6 cellular contexts compared by ENCODE assay signal in genomic region chr19:39379366-39379765, GRCh38. TPM values are rescaled to one million over a fixed set of nuclear protein-coding genes. Genes with fewer than 3 reads are reported as not detected.
DNase-seq lines count a peak whose midpoint lies in the region; TF ChIP-seq lines count a peak whose summit lies in the region.
"Not testable (repeated sequence)": the region's sequence is repeated elsewhere in the genome, so short reads cannot be mapped to it uniquely, and the experiment has no call there.

No MANE protein-coding gene starts in this region.

- not testable (repeated sequence) for H3K4me1 ChIP-seq in mesenchymal stem cell (ENCODE audit: control insufficient read depth, insufficient read depth, low read depth, low read length)

- H2BK120ac ChIP-seq in mesenchymal stem cell (ENCODE audit: low read depth, low read length), result not testable (repeated sequence)

- CTCF ChIA-PET in RWPE1 (lab: Yijun Ruan, JAX), result interaction anchor here (0.6 kb wide), 1 partner anchor 24 kb away, joined by 3 read pairs; no protein-coding TSS in a partner anchor

- not testable (repeated sequence) for H4K91ac ChIP-seq in mesenchymal stem cell (ENCODE audit: low read length)

- H3K4me1 Mint-ChIP-seq in activated T-helper 1 cell treated with anti-CD3 and anti-CD28 coated beads, Interleukin-12 subunit alpha, Interleukin-12 subunit beta, Interleukin-2, Interleukin-4 antibody, amounts not matched to agents 30 ng/mL and 10 ng/mL and 1 ng/mL, durations not matched to agents 14 hours and 24 hours and 36 hours (ENCODE audit: low read depth); chondrocyte (ENCODE audit: low read depth); endothelial cell (ENCODE audit: unreplicated experiment); stimulated activated naive CD8-positive, alpha-beta T cell treated with anti-CD3 and anti-CD28 coated beads, Interleukin-15, Interleukin-2, amounts not matched to agents 100 ng/mL and 50 ng/mL, for 24 hours (ENCODE audit: low read depth): not testable (repeated sequence)

- H2BK5ac ChIP-seq in mesenchymal stem cell (ENCODE audit: low read depth, low read length, poor library complexity, severe bottlenecking), result not testable (repeated sequence)

- H3K4me2 ChIP-seq in mesenchymal stem cell (ENCODE audit: low read length, poor library complexity, severe bottlenecking), result not testable (repeated sequence)

- peak overlapping the region; percentile 36 for H3K27ac Mint-ChIP-seq in activated T-helper 1 cell treated with anti-CD3 and anti-CD28 coated beads, Interleukin-12 subunit alpha, Interleukin-12 subunit beta, Interleukin-2, Interleukin-4 antibody, amounts not matched to agents 30 ng/mL and 10 ng/mL and 1 ng/mL, durations not matched to agents 14 hours and 24 hours and 36 hours
- H3K27ac Mint-ChIP-seq in chondrocyte (ENCODE audit: unreplicated experiment), result peak overlapping the region; percentile 32
- H3K27ac Mint-ChIP-seq in endothelial cell (ENCODE audit: unreplicated experiment), result not testable (repeated sequence)
- peak overlapping the region; percentile 41 for H3K27ac Mint-ChIP-seq in stimulated activated naive CD8-positive, alpha-beta T cell treated with anti-CD3 and anti-CD28 coated beads, Interleukin-15, Interleukin-2, amounts not matched to agents 100 ng/mL and 50 ng/mL, for 24 hours

- not testable (repeated sequence) for H3K14ac ChIP-seq in mesenchymal stem cell (ENCODE audit: low read length in 2 of 2)

- peaks cover 21% of the 10 kb centered on the region for H3K79me1 ChIP-seq in mesenchymal stem cell (replicated peaks; ENCODE audit: low read length, poor library complexity, severe bottlenecking)

- not testable (repeated sequence) for H3K4ac ChIP-seq in mesenchymal stem cell (ENCODE audit: low read depth in 1 of 2, low read length in 2 of 2)

- H3K18ac ChIP-seq in mesenchymal stem cell (ENCODE audit: low read depth in 1 of 2, low read length in 2 of 2), result not testable (repeated sequence)

- not testable (repeated sequence) for H2BK15ac ChIP-seq in mesenchymal stem cell (ENCODE audit: low read depth, poor library complexity, severe bottlenecking)

- not testable (repeated sequence) for H2AK5ac ChIP-seq in mesenchymal stem cell (ENCODE audit: low read length, severe bottlenecking)

- not testable (repeated sequence) for H3K23ac ChIP-seq in mesenchymal stem cell (ENCODE audit: low read length in 2 of 2)

- not testable (repeated sequence) for H3K4me3 Mint-ChIP-seq in activated T-helper 1 cell treated with anti-CD3 and anti-CD28 coated beads, Interleukin-12 subunit alpha, Interleukin-12 subunit beta, Interleukin-2, Interleukin-4 antibody, amounts not matched to agents 30 ng/mL and 10 ng/mL and 1 ng/mL, durations not matched to agents 14 hours and 24 hours and 36 hours; chondrocyte (ENCODE audit: unreplicated experiment); stimulated activated naive CD8-positive, alpha-beta T cell treated with anti-CD3 and anti-CD28 coated beads, Interleukin-15, Interleukin-2, amounts not matched to agents 100 ng/mL and 50 ng/mL, for 24 hours
- H3K4me3 Mint-ChIP-seq in endothelial cell (ENCODE audit: unreplicated experiment), result peak overlapping the region; percentile 71

- H3K9me3 Mint-ChIP-seq in activated T-helper 1 cell treated with anti-CD3 and anti-CD28 coated beads, Interleukin-12 subunit alpha, Interleukin-12 subunit beta, Interleukin-2, Interleukin-4 antibody, amounts not matched to agents 30 ng/mL and 10 ng/mL and 1 ng/mL, durations not matched to agents 14 hours and 24 hours and 36 hours; chondrocyte (ENCODE audit: low read depth); endothelial cell (ENCODE audit: unreplicated experiment); stimulated activated naive CD8-positive, alpha-beta T cell treated with anti-CD3 and anti-CD28 coated beads, Interleukin-15, Interleukin-2, amounts not matched to agents 100 ng/mL and 50 ng/mL, for 24 hours: not testable (repeated sequence)

- H3K27me3 Mint-ChIP-seq in activated T-helper 1 cell treated with anti-CD3 and anti-CD28 coated beads, Interleukin-12 subunit alpha, Interleukin-12 subunit beta, Interleukin-2, Interleukin-4 antibody, amounts not matched to agents 30 ng/mL and 10 ng/mL and 1 ng/mL, durations not matched to agents 14 hours and 24 hours and 36 hours (ENCODE audit: insufficient read depth); chondrocyte (ENCODE audit: low read depth); stimulated activated naive CD8-positive, alpha-beta T cell treated with anti-CD3 and anti-CD28 coated beads, Interleukin-15, Interleukin-2, amounts not matched to agents 100 ng/mL and 50 ng/mL, for 24 hours: not testable (repeated sequence)
- H3K27me3 Mint-ChIP-seq in endothelial cell (ENCODE audit: unreplicated experiment), result peaks cover 24% of the 10 kb centered on the region

- H3K27me3 ChIP-seq in mesenchymal stem cell (ENCODE audit: control insufficient read depth in 1 of 2, insufficient read depth in 1 of 2, low read length in 2 of 2), result not testable (repeated sequence)

- H3K36me3 ChIP-seq in mesenchymal stem cell (ENCODE audit: control insufficient read depth in 1 of 2, insufficient read depth in 2 of 2, low read depth in 1 of 2, low read length in 2 of 2), result peaks cover 91 to 97% of the 10 kb centered on the region in 2 experiments

- H4K8ac ChIP-seq in mesenchymal stem cell (ENCODE audit: low read length), result not testable (repeated sequence)

- H3K9ac ChIP-seq in mesenchymal stem cell (ENCODE audit: low read length), result peak overlapping the region; percentile 55

- POLR2A ChIA-PET in RWPE1 (lab: Yijun Ruan, JAX; ENCODE audit: low non-redundant PET), result not testable (repeated sequence)

- not testable (repeated sequence) for H3K9me3 ChIP-seq in mesenchymal stem cell (ENCODE audit: control insufficient read depth, low read length)

- intact Hi-C loops in activated T-helper 1 cell treated with anti-CD3 and anti-CD28 coated beads, Interleukin-12 subunit alpha, Interleukin-12 subunit beta, Interleukin-2, Interleukin-4 antibody, amounts not matched to agents 30 ng/mL and 10 ng/mL and 1 ng/mL, durations not matched to agents 14 hours and 24 hours and 36 hours (cut with micrococcal nuclease), result not testable (repeated sequence)

- H2AFZ ChIP-seq in mesenchymal stem cell (ENCODE audit: low read depth, low read length), result not testable (repeated sequence)

- peaks cover 32% of the 10 kb centered on the region for H3K36me3 Mint-ChIP-seq in activated T-helper 1 cell treated with anti-CD3 and anti-CD28 coated beads, Interleukin-12 subunit alpha, Interleukin-12 subunit beta, Interleukin-2, Interleukin-4 antibody, amounts not matched to agents 30 ng/mL and 10 ng/mL and 1 ng/mL, durations not matched to agents 14 hours and 24 hours and 36 hours (ENCODE audit: low read depth)
- H3K36me3 Mint-ChIP-seq in chondrocyte (ENCODE audit: low read depth) (peaks cover 54% of the 10 kb centered on the region), endothelial cell (ENCODE audit: low read depth, unreplicated experiment) (peaks cover 67% of the 10 kb centered on the region)
- H3K36me3 Mint-ChIP-seq in stimulated activated naive CD8-positive, alpha-beta T cell treated with anti-CD3 and anti-CD28 coated beads, Interleukin-15, Interleukin-2, amounts not matched to agents 100 ng/mL and 50 ng/mL, for 24 hours (ENCODE audit: low read depth), result peaks cover 68% of the 10 kb centered on the region

- WGBS in mesenchymal stem cell, result 100% methylated on average over 4 of the region's 4 CpGs

- not testable (repeated sequence) for DNase-seq in RWPE1 (ENCODE audit: low spot score); activated T-helper 1 cell treated with anti-CD3 and anti-CD28 coated beads, Interleukin-12 subunit alpha, Interleukin-12 subunit beta, Interleukin-2, Interleukin-4 antibody, amounts not matched to agents 30 ng/mL and 10 ng/mL and 1 ng/mL, durations not matched to agents 14 hours and 24 hours and 36 hours (ENCODE audit: low spot score); chondrocyte (ENCODE audit: low spot score); endothelial cell (ENCODE audit: low spot score); mesenchymal stem cell

- not testable (repeated sequence) for H3K4me3 ChIP-seq in mesenchymal stem cell (ENCODE audit: insufficient read depth in 1 of 2, low read depth in 1 of 2, low read length in 2 of 2)

- TF ChIP-seq CTCF in RWPE1 (conservative IDR thresholded peaks at IDR 0.05; ENCODE audit: low read depth); chondrocyte (IDR thresholded peaks at IDR 0.05); endothelial cell (IDR thresholded peaks at IDR 0.05; ENCODE audit: unreplicated experiment): not testable (repeated sequence)

- H2BK12ac ChIP-seq in mesenchymal stem cell (ENCODE audit: low read length in 2 of 2), result not testable (repeated sequence)

- peak overlapping the region; percentile 7; the same call in 1 of the 2 replicates for H3K27ac ChIP-seq in RWPE1
- H3K27ac ChIP-seq in mesenchymal stem cell (ENCODE audit: low read length, poor library complexity, severe bottlenecking), result not testable (repeated sequence)

RNA-seq across cellular contexts. Expression of gene PAF1, which starts 11.5 kb away (rescaled TPM):
- total RNA-seq in activated T-helper 1 cell treated with anti-CD3 and anti-CD28 coated beads, Interleukin-12 subunit alpha, Interleukin-12 subunit beta, Interleukin-2, Interleukin-4 antibody, amounts not matched to agents 30 ng/mL and 10 ng/mL and 1 ng/mL, durations not matched to agents 14 hours and 24 hours and 36 hours, result 54.8 and 57.3 TPM in 2 replicates
- total RNA-seq in chondrocyte (32.2 to 39.7 TPM (median 32.5 TPM) in 3 replicates), endothelial cell (ENCODE audit: unreplicated experiment) (31.7 TPM)
- polyA plus RNA-seq in mesenchymal stem cell (2013, experiment 1 of 2), result 45.4 TPM
- 45.0 TPM for polyA plus RNA-seq in mesenchymal stem cell (2013, experiment 2 of 2)

RNA-seq across cellular contexts. Expression of gene MED29, which starts 11.8 kb away (rescaled TPM):
- 37.5 and 45.8 TPM in 2 replicates for total RNA-seq in activated T-helper 1 cell treated with anti-CD3 and anti-CD28 coated beads, Interleukin-12 subunit alpha, Interleukin-12 subunit beta, Interleukin-2, Interleukin-4 antibody, amounts not matched to agents 30 ng/mL and 10 ng/mL and 1 ng/mL, durations not matched to agents 14 hours and 24 hours and 36 hours
- total RNA-seq in chondrocyte (27.0 to 31.1 TPM (median 28.7 TPM) in 3 replicates), endothelial cell (ENCODE audit: unreplicated experiment) (32.4 TPM)
- polyA plus RNA-seq in mesenchymal stem cell (2013, experiment 1 of 2), result 31.3 TPM
- 31.7 TPM for polyA plus RNA-seq in mesenchymal stem cell (2013, experiment 2 of 2)

RNA-seq across cellular contexts. Expression of gene ZFP36, which starts 27.3 kb away (rescaled TPM):
- total RNA-seq in activated T-helper 1 cell treated with anti-CD3 and anti-CD28 coated beads, Interleukin-12 subunit alpha, Interleukin-12 subunit beta, Interleukin-2, Interleukin-4 antibody, amounts not matched to agents 30 ng/mL and 10 ng/mL and 1 ng/mL, durations not matched to agents 14 hours and 24 hours and 36 hours, result 31.2 and 32.0 TPM in 2 replicates
- total RNA-seq in chondrocyte (30.2 to 55.7 TPM (median 46.3 TPM) in 3 replicates), endothelial cell (ENCODE audit: unreplicated experiment) (10.2 TPM)
- 316 TPM for polyA plus RNA-seq in mesenchymal stem cell (2013, experiment 1 of 2)
- 290 TPM for polyA plus RNA-seq in mesenchymal stem cell (2013, experiment 2 of 2)

RNA-seq across cellular contexts. Expression of gene PLEKHG2, which starts 33.1 kb away (rescaled TPM):
- 43.9 and 47.3 TPM in 2 replicates for total RNA-seq in activated T-helper 1 cell treated with anti-CD3 and anti-CD28 coated beads, Interleukin-12 subunit alpha, Interleukin-12 subunit beta, Interleukin-2, Interleukin-4 antibody, amounts not matched to agents 30 ng/mL and 10 ng/mL and 1 ng/mL, durations not matched to agents 14 hours and 24 hours and 36 hours
- 108 to 154 TPM (median 150 TPM) in 3 replicates for total RNA-seq in chondrocyte
- 172 TPM for total RNA-seq in endothelial cell (ENCODE audit: unreplicated experiment)
- 61.4 TPM for polyA plus RNA-seq in mesenchymal stem cell (2013, experiment 1 of 2)
- 51.6 TPM for polyA plus RNA-seq in mesenchymal stem cell (2013, experiment 2 of 2)

RNA-seq across cellular contexts. Expression of gene SAMD4B, which starts 37.1 kb away (rescaled TPM):
- 71.3 and 71.8 TPM in 2 replicates for total RNA-seq in activated T-helper 1 cell treated with anti-CD3 and anti-CD28 coated beads, Interleukin-12 subunit alpha, Interleukin-12 subunit beta, Interleukin-2, Interleukin-4 antibody, amounts not matched to agents 30 ng/mL and 10 ng/mL and 1 ng/mL, durations not matched to agents 14 hours and 24 hours and 36 hours
- total RNA-seq in chondrocyte (77.3 to 82.9 TPM (median 81.1 TPM) in 3 replicates), endothelial cell (ENCODE audit: unreplicated experiment) (127 TPM)
- polyA plus RNA-seq in mesenchymal stem cell (2013, experiment 1 of 2), result 109 TPM
- polyA plus RNA-seq in mesenchymal stem cell (2013, experiment 2 of 2), result 107 TPM
